8 cellular contexts compared by ENCODE assay signal in genomic region chr3:105518806-105519418, GRCh38.
DNase-seq lines count a peak whose midpoint lies in the region; ATAC-seq, FAIRE-seq and TF ChIP-seq lines count a peak whose summit lies in the region.

No MANE protein-coding gene starts in this region.

- TF ChIP-seq CTCF in choroid plexus epithelial cell (conservative IDR thresholded peaks at IDR 0.05; ENCODE audit: low read depth, low read length) (peak; percentile 63), right lobe of liver (IDR thresholded peaks at IDR 0.05) (peak; percentile 69 to 76 (median 72)), vagina (IDR thresholded peaks at IDR 0.05) (peak; percentile 30 to 59 (median 44))

- intact Hi-C loops in right lobe of liver (cut with DNase I) (no loop called here), vagina (cut with DNase I) (no loop called here)

- peak; percentile 93 for FAIRE-seq in RCC 7860 (lab: Jason Lieb, UNC)

- in situ Hi-C loops in ACHN (cut with HindIII; ENCODE audit: low pct_ligation_motif_present, low pct_unique_long_range_greater_than_20kb, low sequenced_read_pairs), result no loop called here

- H3K36me3 ChIP-seq in H7 (replicated peaks; ENCODE audit: control insufficient read depth, insufficient read depth, low read length), result no peaks in the 10 kb centered on the region
- H3K36me3 ChIP-seq in right lobe of liver, result no peaks in the 10 kb centered on the region
- no peaks in the 10 kb centered on the region for H3K36me3 ChIP-seq in vagina

- DNase-seq in ACHN, result peak; percentile 69
- DNase-seq in GM04504 (ENCODE audit: low read depth), result peak; percentile 46
- DNase-seq in H7, result peak; percentile 46
- DNase-seq in Kasumi-1 (lab: John Stamatoyannopoulos, UW), result peak; percentile 68 to 76
- DNase-seq in RCC 7860 (ENCODE audit: low spot score), result peak; percentile 67
- DNase-seq in choroid plexus epithelial cell (ENCODE audit: low read depth), result peak; percentile 81
- no peak for DNase-seq in right lobe of liver
- no peak for DNase-seq in vagina (ENCODE audit: extremely low spot score in 2 of 2)

- TF ChIP-seq POLR2A in right lobe of liver (IDR thresholded peaks at IDR 0.05) (no peak), vagina (IDR thresholded peaks at IDR 0.05) (no peak)

- 0% methylated on average over 4 of the region's 4 CpGs for WGBS in right lobe of liver (ENCODE audit: insufficient coverage, low coverage, low lambda C conversion rate, missing lambda C conversion rate)

- H3K4me3 ChIP-seq in H7 (ENCODE audit: insufficient read depth, low read depth, low read length), result no peak overlapping the region
- no peak overlapping the region for H3K4me3 ChIP-seq in choroid plexus epithelial cell (ENCODE audit: low read depth, low read length)
- no peak overlapping the region for H3K4me3 ChIP-seq in right lobe of liver
- no peak overlapping the region for H3K4me3 ChIP-seq in vagina

- H3K27me3 ChIP-seq in H7 (ENCODE audit: control insufficient read depth, insufficient read depth, low read length), result no peaks in the 10 kb centered on the region
- no peaks in the 10 kb centered on the region for H3K27me3 ChIP-seq in right lobe of liver
- no peaks in the 10 kb centered on the region for H3K27me3 ChIP-seq in vagina

- peak; percentile 83 to 93 (median 88) for ATAC-seq in right lobe of liver

- H3K27ac ChIP-seq in right lobe of liver (no peak overlapping the region), vagina (no peak overlapping the region)

- H3K4me1 ChIP-seq in right lobe of liver (no peaks in the 10 kb centered on the region), vagina (no peaks in the 10 kb centered on the region)

- H3K9me3 ChIP-seq in right lobe of liver, result no peaks in the 10 kb centered on the region
- H3K9me3 ChIP-seq in vagina, result no peaks in the 10 kb centered on the region

Comparison
In these comparisons a context has a peak if more than half of its experiments do, and no peak if none do; other contexts are left out.
1. DNase-seq: peak in ACHN (single experiment), GM04504 (single experiment), H7 (single experiment), Kasumi-1 (2 of 2), RCC 7860 (single experiment) and choroid plexus epithelial cell (single experiment); none in right lobe of liver (0 of 3) and vagina (0 of 2).
2. Peak in every context shown above with its lines, with median percentiles within 50 percentile points of each other: CTCF ChIP-seq.